ENCODE assay signal across 12 cellular contexts in the genomic region with DNA sequence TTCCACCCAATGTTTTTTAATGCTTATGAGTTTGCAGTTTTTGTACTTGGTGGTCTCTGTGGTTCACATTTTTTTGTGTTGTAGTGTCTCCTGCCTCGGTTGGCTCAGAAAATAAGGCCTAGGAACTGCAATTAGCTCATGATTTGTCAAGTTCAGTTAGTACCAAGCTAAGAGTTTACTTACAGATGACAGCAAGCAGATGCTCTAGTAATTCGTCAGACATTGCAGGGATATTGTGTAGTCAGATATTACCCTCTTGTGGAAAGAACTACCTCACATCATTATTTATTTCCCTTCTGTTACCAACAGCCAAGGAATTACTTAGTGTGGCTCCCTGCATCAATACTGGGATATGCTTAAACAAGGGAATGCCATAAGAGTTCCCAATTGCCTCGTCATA. TPM values are rescaled to one million over a fixed set of nuclear protein-coding genes. Genes with fewer than 3 reads are reported as not detected.
DNase-seq lines count a peak whose midpoint lies in the region; ATAC-seq and TF ChIP-seq lines count a peak whose summit lies in the region.
"Had no signal": no experiment of that assay in that cellular context is flagged by ENCODE, and none has a peak within 500 bp of the region (broad histone marks: within the 10 kb centered on the region; RNA-seq: fewer than 3 reads in every experiment).

No MANE protein-coding gene starts in this region.

- intact Hi-C loops in mucosa of descending colon (cut with DNase I, micrococcal nuclease): no loop called here
- intact Hi-C loops in thyroid gland (cut with DNase I): no loop called here

- H3K27ac ChIP-seq in thyroid gland: no peak overlapping the region
- H3K27ac ChIP-seq: spleen had no signal

- TF ChIP-seq CTCF in cardiac fibroblast (IDR thresholded peaks at IDR 0.05; ENCODE audit: low read depth, low read length): no peak
- TF ChIP-seq CTCF in mucosa of descending colon (IDR thresholded peaks at IDR 0.05): no peak
- TF ChIP-seq CTCF in thyroid gland (IDR thresholded peaks at IDR 0.05): no peak

- H3K9me3 ChIP-seq in mucosa of descending colon (no peaks in the 10 kb centered on the region), thyroid gland (no peaks in the 10 kb centered on the region)
- H3K9me3 ChIP-seq: spleen had no signal

- H3K4me1 ChIP-seq in mucosa of descending colon (ENCODE audit: low read depth) (peaks cover 6% of the 10 kb centered on the region), thyroid gland (peaks cover 5 to 11% of the 10 kb centered on the region in 2 donors)

- peak; percentile 35 for ATAC-seq in mucosa of descending colon
- ATAC-seq in HG03521 (IDR thresholded peaks at IDR 0.05; ENCODE audit: unreplicated experiment): no peak

- TF ChIP-seq POLR2A in thyroid gland (IDR thresholded peaks at IDR 0.05): no peak

- H3K27me3 ChIP-seq in thyroid gland: no peaks in the 10 kb centered on the region
- H3K27me3 ChIP-seq: spleen had no signal

- H3K4me3 ChIP-seq in cardiac fibroblast (replicated peaks in 1 of 2; ENCODE audit: low read depth in 2 of 2, low read length in 2 of 2): no peak overlapping the region
- no peak overlapping the region for H3K4me3 ChIP-seq in mucosa of descending colon
- no peak overlapping the region for H3K4me3 ChIP-seq in thyroid gland (replicated peaks in 1 of 3)
- H3K4me3 ChIP-seq: spleen had no signal

- H3K36me3 ChIP-seq in mucosa of descending colon (ENCODE audit: low read depth): peaks cover 3% of the 10 kb centered on the region
- peaks cover 4 to 5% of the 10 kb centered on the region in 2 donors for H3K36me3 ChIP-seq in thyroid gland

- WGBS in thyroid gland, 2 donors: 78 to 81% methylated on average over 3 of the region's 3 CpGs

- DNase-seq in AG20443 (ENCODE audit: low spot score) (peak; percentile 56), HCEC 1CT (peak; percentile 84), cardiac fibroblast (ENCODE audit: low read depth in 2 of 2) (peak; percentile 54 to 69), mucosa of descending colon (no peak), A172 (ENCODE audit: low spot score) (no peak), thyroid gland (no peak), NCI-H510A treated with DMSO at 0.1 percent for 48 hours (lab: John Stamatoyannopoulos, UW) (no peak)
- DNase-seq: Kasumi-1, NCI-H526, SHP77 treated with DMSO at 0.1 percent for 48 hours, spleen had no signal

RNA-seq across cellular contexts. Expression of gene DYRK2, which starts 14.6 kb away (rescaled TPM):
- total RNA-seq in mucosa of descending colon: 100 to 1,000 TPM in 2 of 3 donors, 10 to 100 TPM in 1; 65.2 to 161 (median 111) TPM
- 17.3 and 22.4 TPM in 2 replicates for total RNA-seq in A172 (2014; rRNA removed; shearing (Covaris generic))
- total RNA-seq in thyroid gland: 10 to 100 TPM; 17.2 to 41.9 (median 19.6) TPM

Comparison
In these comparisons a context has a peak if more than half of its experiments do, and no peak if none do; other contexts are left out.
1. DNase-seq: peak in AG20443 (single experiment), HCEC 1CT (single experiment) and cardiac fibroblast (2 of 2); none in mucosa of descending colon (0 of 3), A172 (single experiment), thyroid gland (0 of 2) and NCI-H510A treated with DMSO at 0.1 percent for 48 hours (single experiment).